Comparison of ENCODE assay signal across 37 cellular contexts in the genomic region with DNA sequence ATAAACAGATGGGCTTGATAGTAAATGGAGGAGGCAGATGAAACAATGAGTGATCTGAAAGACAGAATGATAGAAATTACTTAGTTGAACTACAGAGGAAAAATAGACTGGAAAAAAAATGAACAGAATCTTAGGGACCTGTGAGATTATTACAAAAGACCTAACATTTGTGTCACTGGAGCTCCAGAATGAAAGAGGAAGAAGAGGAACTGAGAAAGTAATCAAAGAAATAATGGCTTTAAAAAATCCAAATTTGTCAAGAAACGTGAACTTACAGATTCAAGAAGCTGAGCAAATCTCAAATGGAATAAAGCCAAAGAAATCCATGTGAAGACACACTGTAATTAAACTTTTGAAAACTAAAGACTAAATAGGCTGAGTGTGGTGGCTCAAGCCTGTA. TPM values are rescaled to one million over a fixed set of nuclear protein-coding genes. Genes with fewer than 3 reads are reported as not detected.
"Had no signal": no experiment of that assay in that cellular context is flagged by ENCODE, and none has a peak within 500 bp of the region (broad histone marks: within the 10 kb centered on the region; RNA-seq: fewer than 3 reads in every experiment).

No MANE protein-coding gene starts in this region.

- H3K4me3 Mint-ChIP-seq: activated B cell treated with CpG ODN at 0.5 μM for 24 hours; activated CD4-positive, alpha-beta memory T cell treated with anti-CD3 and anti-CD28 coated beads for 36 hours; activated naive CD4-positive, alpha-beta T cell treated with anti-CD3 and anti-CD28 coated beads for 36 hours; activated T-cell treated with anti-CD3 and anti-CD28 coated beads, Interleukin-2, amount 50 U/mL, for 4 hours; activated T-helper 1 cell treated with anti-CD3 and anti-CD28 coated beads, Interleukin-12 subunit alpha, Interleukin-12 subunit beta, Interleukin-2, Interleukin-4 antibody, amounts not matched to agents 30 ng/mL and 10 ng/mL and 1 ng/mL, durations not matched to agents 14 hours and 24 hours and 36 hours; T-helper 1 cell treated with Interleukin-12 subunit alpha and Interleukin-12 subunit beta and Interleukin-4 antibody, amounts not matched to agents 30 μg/mL and 1 μg/mL, for 36 hours; T-helper 2 cell treated with Interferon-gamma antibody and Interleukin-4, amounts not matched to agents 5 μg/mL and 100 μg/mL, for 36 hours had no signal

- H3K27ac ChIP-seq: adrenal gland, body of pancreas, breast epithelium, Peyer's patch, SJSA1, VCaP had no signal

- H3K9me3 Mint-ChIP-seq: activated CD4-positive, alpha-beta memory T cell treated with anti-CD3 and anti-CD28 coated beads for 36 hours; activated naive CD4-positive, alpha-beta T cell treated with anti-CD3 and anti-CD28 coated beads for 36 hours; activated T-helper 1 cell treated with anti-CD3 and anti-CD28 coated beads, Interleukin-12 subunit alpha, Interleukin-12 subunit beta, Interleukin-2, Interleukin-4 antibody, amounts not matched to agents 30 ng/mL and 10 ng/mL and 1 ng/mL, durations not matched to agents 14 hours and 24 hours and 36 hours; T-helper 1 cell treated with Interleukin-12 subunit alpha and Interleukin-12 subunit beta and Interleukin-4 antibody, amounts not matched to agents 30 μg/mL and 1 μg/mL, for 36 hours; T-helper 2 cell treated with Interferon-gamma antibody and Interleukin-4, amounts not matched to agents 5 μg/mL and 100 μg/mL, for 36 hours had no signal

- H3K9me3 ChIP-seq: adrenal gland, body of pancreas, breast epithelium, Peyer's patch, SJSA1, SK-N-SH had no signal

- H3K9ac ChIP-seq: SK-N-SH had no signal

- ATAC-seq: activated naive CD4-positive, alpha-beta T cell treated with anti-CD3 and anti-CD28 coated beads, Interleukin-2, amount 50 U/mL, for 72 hours; activated T-cell treated with anti-CD3 and anti-CD28 coated beads, Interleukin-2, amount 50 U/mL, for 4 hours; body of pancreas; K562; PC-3 had no signal

- H3K36me3 ChIP-seq: adrenal gland, breast epithelium, Peyer's patch had no signal

- H3K27me3 ChIP-seq: adrenal gland, body of pancreas, breast epithelium, Peyer's patch, SJSA1 had no signal

- H3K27ac Mint-ChIP-seq: activated B cell treated with CpG ODN at 0.5 μM for 24 hours; activated CD4-positive, alpha-beta memory T cell treated with anti-CD3 and anti-CD28 coated beads for 36 hours; activated naive CD4-positive, alpha-beta T cell treated with anti-CD3 and anti-CD28 coated beads for 36 hours; activated naive CD4-positive, alpha-beta T cell treated with anti-CD3 and anti-CD28 coated beads, Interleukin-2, amount 50 U/mL, for 72 hours; activated T-helper 1 cell treated with anti-CD3 and anti-CD28 coated beads, Interleukin-12 subunit alpha, Interleukin-12 subunit beta, Interleukin-2, Interleukin-4 antibody, amounts not matched to agents 30 ng/mL and 10 ng/mL and 1 ng/mL, durations not matched to agents 14 hours and 24 hours and 36 hours; T-helper 1 cell treated with Interleukin-12 subunit alpha and Interleukin-12 subunit beta and Interleukin-4 antibody, amounts not matched to agents 30 μg/mL and 1 μg/mL, for 36 hours; T-helper 2 cell treated with Interferon-gamma antibody and Interleukin-4, amounts not matched to agents 5 μg/mL and 100 μg/mL, for 36 hours had no signal

- H3K4me1 ChIP-seq: adrenal gland, breast epithelium, Peyer's patch had no signal

- H3K36me3 Mint-ChIP-seq: activated CD4-positive, alpha-beta memory T cell treated with anti-CD3 and anti-CD28 coated beads for 36 hours; activated naive CD4-positive, alpha-beta T cell treated with anti-CD3 and anti-CD28 coated beads, Interleukin-2, amount 50 U/mL, for 72 hours had no signal

- FAIRE-seq: astrocyte, K562 had no signal

- DNase-seq: activated B cell treated with CpG ODN at 0.5 μM for 24 hours; activated CD4-positive, alpha-beta memory T cell treated with anti-CD3 and anti-CD28 coated beads for 36 hours; activated CD4-positive, alpha-beta T cell treated with anti-CD3 and anti-CD28 coated beads for 4 hours; activated CD4-positive, alpha-beta T cell treated with anti-CD3 and anti-CD28 coated beads, Interleukin-2, amount 50 U/mL, for 1 hour; activated CD4-positive, CD25-positive, alpha-beta regulatory T cell treated with anti-CD3 and anti-CD28 coated beads, Interleukin-2, amount 50 U/mL, for 72 hours; activated CD8-positive, alpha-beta memory T cell treated with anti-CD3 and anti-CD28 coated beads, Interleukin-2, amount 50 U/mL, for 4 hours; activated gamma-delta T cell treated with Interleukin-2 at 50 U/mL for 16 hours; activated naive CD4-positive, alpha-beta T cell treated with anti-CD3 and anti-CD28 coated beads for 36 hours; activated T-cell treated with anti-CD3 and anti-CD28 coated beads for 4 hours; activated T-cell treated with anti-CD3 and anti-CD28 coated beads, Interleukin-2, amount 50 U/mL, for 4 hours; body of pancreas; NCI-H1092 treated with DMSO at 0.1 percent for 48 hours; NCI-H1417; NCI-H146; NCI-H187; NCI-H2029 treated with DMSO at 0.1 percent for 48 hours; NCI-H2107; NCI-H2171; NCI-H510A; NCI-H526; NCI-H748 treated with DMSO at 0.1 percent for 48 hours; NK-92 treated with Interleukin-12 subunit alpha and Interleukin-12 subunit beta, amount 100 ng/mL, for 24 hours; PC-3; Peyer's patch; RPMI8226; SHP77 treated with DMSO at 0.1 percent for 48 hours; SK-N-SH had no signal

- H3K4me2 ChIP-seq: SK-N-SH had no signal

- H3K4me3 ChIP-seq: adrenal gland, body of pancreas, breast epithelium, K562, Peyer's patch, SJSA1 had no signal

- H3K4me1 Mint-ChIP-seq: activated B cell treated with CpG ODN at 0.5 μM for 24 hours had no signal

RNA-seq across cellular contexts. Expression of a gene that starts 28.3 kb away (rescaled TPM):
- total RNA-seq: activated B cell treated with CpG ODN at 0.5 μM for 24 hours; activated CD4-positive, alpha-beta memory T cell treated with anti-CD3 and anti-CD28 coated beads for 36 hours; activated naive CD4-positive, alpha-beta T cell treated with anti-CD3 and anti-CD28 coated beads for 36 hours; activated T-helper 1 cell treated with anti-CD3 and anti-CD28 coated beads, Interleukin-12 subunit alpha, Interleukin-12 subunit beta, Interleukin-2, Interleukin-4 antibody, amounts not matched to agents 30 ng/mL and 10 ng/mL and 1 ng/mL, durations not matched to agents 14 hours and 24 hours and 36 hours; K562 had no signal
- polyA plus RNA-seq: K562 had no signal
